Comparison of ENCODE assay signal across 1 cellular context in genomic region chr12:57846577-57847319, GRCh38.
TF ChIP-seq lines count a peak whose summit lies in the region.

A gene with protein sequence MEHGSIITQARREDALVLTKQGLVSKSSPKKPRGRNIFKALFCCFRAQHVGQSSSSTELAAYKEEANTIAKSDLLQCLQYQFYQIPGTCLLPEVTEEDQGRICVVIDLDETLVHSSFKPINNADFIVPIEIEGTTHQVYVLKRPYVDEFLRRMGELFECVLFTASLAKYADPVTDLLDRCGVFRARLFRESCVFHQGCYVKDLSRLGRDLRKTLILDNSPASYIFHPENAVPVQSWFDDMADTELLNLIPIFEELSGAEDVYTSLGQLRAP (minus strand): TSS chr12:57846729. CDS start chr12:57846435, 294 bp downstream.

TF ChIP-seq in HepG2, 621 proteins besides CTCF, POLR2A, EP300 and RAD21 (continued from another document and continues in another):
- no peak for TF ChIP-seq ZNF512B (CRISPR knock-in tag; IDR thresholded peaks at IDR 0.05; ENCODE audit: borderline replicate concordance)
- no peak for TF ChIP-seq ZKSCAN1 (IDR thresholded peaks at IDR 0.05; ENCODE audit: low read length)
- TF ChIP-seq TFDP2 (CRISPR knock-in tag; IDR thresholded peaks at IDR 0.05), result no peak
- TF ChIP-seq MTF1 (CRISPR knock-in tag; IDR thresholded peaks at IDR 0.05), result no peak
- 0 out of 2 replicates have a peak, but pooled peaks have one; percentile 35 for TF ChIP-seq HDAC1 (CRISPR knock-in tag; IDR thresholded peaks at IDR 0.05)
- peak; percentile 58 for TF ChIP-seq ZNF441 (CRISPR knock-in tag; IDR thresholded peaks at IDR 0.05; ENCODE audit: borderline replicate concordance)
- no peak for TF ChIP-seq ZNF546 (CRISPR knock-in tag; conservative IDR thresholded peaks at IDR 0.05)
- no peak for TF ChIP-seq NR3C1 (CRISPR knock-in tag; IDR thresholded peaks at IDR 0.05)
- TF ChIP-seq, protein P1, sequence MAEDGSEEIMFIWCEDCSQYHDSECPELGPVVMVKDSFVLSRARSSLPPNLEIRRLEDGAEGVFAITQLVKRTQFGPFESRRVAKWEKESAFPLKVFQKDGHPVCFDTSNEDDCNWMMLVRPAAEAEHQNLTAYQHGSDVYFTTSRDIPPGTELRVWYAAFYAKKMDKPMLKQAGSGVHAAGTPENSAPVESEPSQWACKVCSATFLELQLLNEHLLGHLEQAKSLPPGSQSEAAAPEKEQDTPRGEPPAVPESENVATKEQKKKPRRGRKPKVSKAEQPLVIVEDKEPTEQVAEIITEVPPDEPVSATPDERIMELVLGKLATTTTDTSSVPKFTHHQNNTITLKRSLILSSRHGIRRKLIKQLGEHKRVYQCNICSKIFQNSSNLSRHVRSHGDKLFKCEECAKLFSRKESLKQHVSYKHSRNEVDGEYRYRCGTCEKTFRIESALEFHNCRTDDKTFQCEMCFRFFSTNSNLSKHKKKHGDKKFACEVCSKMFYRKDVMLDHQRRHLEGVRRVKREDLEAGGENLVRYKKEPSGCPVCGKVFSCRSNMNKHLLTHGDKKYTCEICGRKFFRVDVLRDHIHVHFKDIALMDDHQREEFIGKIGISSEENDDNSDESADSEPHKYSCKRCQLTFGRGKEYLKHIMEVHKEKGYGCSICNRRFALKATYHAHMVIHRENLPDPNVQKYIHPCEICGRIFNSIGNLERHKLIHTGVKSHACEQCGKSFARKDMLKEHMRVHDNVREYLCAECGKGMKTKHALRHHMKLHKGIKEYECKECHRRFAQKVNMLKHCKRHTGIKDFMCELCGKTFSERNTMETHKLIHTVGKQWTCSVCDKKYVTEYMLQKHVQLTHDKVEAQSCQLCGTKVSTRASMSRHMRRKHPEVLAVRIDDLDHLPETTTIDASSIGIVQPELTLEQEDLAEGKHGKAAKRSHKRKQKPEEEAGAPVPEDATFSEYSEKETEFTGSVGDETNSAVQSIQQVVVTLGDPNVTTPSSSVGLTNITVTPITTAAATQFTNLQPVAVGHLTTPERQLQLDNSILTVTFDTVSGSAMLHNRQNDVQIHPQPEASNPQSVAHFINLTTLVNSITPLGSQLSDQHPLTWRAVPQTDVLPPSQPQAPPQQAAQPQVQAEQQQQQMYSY (CRISPR knock-in tag; IDR thresholded peaks at IDR 0.05), result peak; percentile 97
- no peak for TF ChIP-seq ZFP82 (CRISPR knock-in tag; IDR thresholded peaks at IDR 0.05; ENCODE audit: borderline replicate concordance)
- no peak for TF ChIP-seq ZNF629 (CRISPR knock-in tag; conservative IDR thresholded peaks at IDR 0.05)
- TF ChIP-seq ZNF605 (CRISPR knock-in tag; IDR thresholded peaks at IDR 0.05), result peak; percentile 69
- TF ChIP-seq, protein P2, sequence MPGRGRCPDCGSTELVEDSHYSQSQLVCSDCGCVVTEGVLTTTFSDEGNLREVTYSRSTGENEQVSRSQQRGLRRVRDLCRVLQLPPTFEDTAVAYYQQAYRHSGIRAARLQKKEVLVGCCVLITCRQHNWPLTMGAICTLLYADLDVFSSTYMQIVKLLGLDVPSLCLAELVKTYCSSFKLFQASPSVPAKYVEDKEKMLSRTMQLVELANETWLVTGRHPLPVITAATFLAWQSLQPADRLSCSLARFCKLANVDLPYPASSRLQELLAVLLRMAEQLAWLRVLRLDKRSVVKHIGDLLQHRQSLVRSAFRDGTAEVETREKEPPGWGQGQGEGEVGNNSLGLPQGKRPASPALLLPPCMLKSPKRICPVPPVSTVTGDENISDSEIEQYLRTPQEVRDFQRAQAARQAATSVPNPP (CRISPR knock-in tag; IDR thresholded peaks at IDR 0.05), result no peak
- TF ChIP-seq TCF7 (IDR thresholded peaks at IDR 0.05; ENCODE audit: low read depth), result 0 out of 2 replicates have a peak, but pooled peaks have one; percentile 9
- TF ChIP-seq PHF21A (CRISPR knock-in tag; IDR thresholded peaks at IDR 0.05), result peak; percentile 41; the same call in 1 of the 2 replicates
- no peak for TF ChIP-seq E2F2 (CRISPR knock-in tag; IDR thresholded peaks at IDR 0.05; ENCODE audit: borderline replicate concordance)
- no peak for TF ChIP-seq GABPA (IDR thresholded peaks at IDR 0.05; ENCODE audit: low read depth, low read length)
- 0 out of 2 replicates have a peak, but pooled peaks have one; percentile 14 for TF ChIP-seq GABPA (CRISPR knock-in tag; IDR thresholded peaks at IDR 0.05; ENCODE audit: low read depth)
- no peak for TF ChIP-seq SMAD1 (CRISPR knock-in tag; IDR thresholded peaks at IDR 0.05; ENCODE audit: borderline replicate concordance, low read depth)
- TF ChIP-seq ZNF724P (CRISPR knock-in tag; IDR thresholded peaks at IDR 0.05; ENCODE audit: borderline replicate concordance), result no peak
- no peak for TF ChIP-seq ATF1 (CRISPR knock-in tag; IDR thresholded peaks at IDR 0.05)
- no peak for TF ChIP-seq SKI (IDR thresholded peaks at IDR 0.05; ENCODE audit: partially characterized antibody)
- TF ChIP-seq TRAFD1 (CRISPR knock-in tag; IDR thresholded peaks at IDR 0.05; ENCODE audit: borderline replicate concordance), result no peak
- TF ChIP-seq, protein P3, sequence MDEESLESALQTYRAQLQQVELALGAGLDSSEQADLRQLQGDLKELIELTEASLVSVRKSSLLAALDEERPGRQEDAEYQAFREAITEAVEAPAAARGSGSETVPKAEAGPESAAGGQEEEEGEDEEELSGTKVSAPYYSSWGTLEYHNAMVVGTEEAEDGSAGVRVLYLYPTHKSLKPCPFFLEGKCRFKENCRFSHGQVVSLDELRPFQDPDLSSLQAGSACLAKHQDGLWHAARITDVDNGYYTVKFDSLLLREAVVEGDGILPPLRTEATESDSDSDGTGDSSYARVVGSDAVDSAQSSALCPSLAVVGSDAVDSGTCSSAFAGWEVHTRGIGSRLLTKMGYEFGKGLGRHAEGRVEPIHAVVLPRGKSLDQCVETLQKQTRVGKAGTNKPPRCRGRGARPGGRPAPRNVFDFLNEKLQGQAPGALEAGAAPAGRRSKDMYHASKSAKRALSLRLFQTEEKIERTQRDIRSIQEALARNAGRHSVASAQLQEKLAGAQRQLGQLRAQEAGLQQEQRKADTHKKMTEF (CRISPR knock-in tag; IDR thresholded peaks at IDR 0.05), result no peak
- TF ChIP-seq GTF2F1 (IDR thresholded peaks at IDR 0.05; ENCODE audit: low read length), result no peak
- TF ChIP-seq ZNF318 (CRISPR knock-in tag; IDR thresholded peaks at IDR 0.05), result no peak
- TF ChIP-seq HNF1B (CRISPR knock-in tag; IDR thresholded peaks at IDR 0.05), result peak; percentile 47; the same call in 1 of the 2 replicates
- no peak for TF ChIP-seq ZNF136 (CRISPR knock-in tag; IDR thresholded peaks at IDR 0.05; ENCODE audit: low read depth)
- peak; percentile 20; the same call in 1 of the 2 replicates for TF ChIP-seq SNAPC2 (CRISPR knock-in tag; IDR thresholded peaks at IDR 0.05)
